10 cellular contexts compared by ENCODE assay signal in genomic region chr20:50504231-50504823, GRCh38. TPM values are rescaled to one million over a fixed set of nuclear protein-coding genes. Genes with fewer than 3 reads are reported as not detected.
A peak's percentile ranks its signal among the peaks of the same experiment; 100 is the strongest.
DNase-seq lines count a peak whose midpoint lies in the region; ATAC-seq, FAIRE-seq and TF ChIP-seq lines count a peak whose summit lies in the region.
"Had no signal": no experiment of that assay in that cellular context is flagged by ENCODE, and none has a peak within 500 bp of the region (broad histone marks: within the 10 kb centered on the region; RNA-seq: fewer than 3 reads in every experiment).

No MANE protein-coding gene starts in this region.

- peak; percentile 12 for DNase-seq in NOMO-1 treated with DMSO at 0.1 percent for 48 hours (lab: John Stamatoyannopoulos, UW; ENCODE audit: unreplicated experiment)
- no peak for DNase-seq in NOMO-1 (lab: John Stamatoyannopoulos, UW; ENCODE audit: unreplicated experiment in 2 of 2)
- peak; percentile 52 for DNase-seq in amniotic epithelial cell (ENCODE audit: low read depth)
- peak; percentile 37 for DNase-seq in HepG2 (ENCODE audit: low spot score)
- no peak for DNase-seq in thyroid gland
- no peak for DNase-seq in T-helper 9 cell
- DNase-seq in H4 (ENCODE audit: low spot score) = no peak
- DNase-seq: stimulated activated CD4-positive, alpha-beta T cell treated with anti-CD3 and anti-CD28 coated beads, Interleukin-12 subunit alpha, Interleukin-12 subunit beta, amount 100 ng/mL, for 4 hours had no signal

- H3K27me3 ChIP-seq in HepG2 (ENCODE audit: control insufficient read depth in 1 of 2, insufficient read depth in 2 of 2, low read length in 2 of 2) (no peaks in the 10 kb centered on the region), thyroid gland (no peaks in the 10 kb centered on the region)

- no peaks in the 10 kb centered on the region for H4K20me1 ChIP-seq in HepG2 (ENCODE audit: insufficient read depth, low read length)

- 45% methylated on average over 4 of the region's 4 CpGs for WGBS in HepG2 (ENCODE audit: low lambda C conversion rate)
- WGBS in thyroid gland, 2 donors = 53 to 59% methylated on average over 4 of the region's 4 CpGs

- no peak for ATAC-seq in HepG2
- no peak for ATAC-seq in HG03457 (IDR thresholded peaks at IDR 0.05; ENCODE audit: unreplicated experiment)

- TF ChIP-seq CTCF in HepG2 (CRISPR knock-in tag; IDR thresholded peaks at IDR 0.05) = peak; percentile 44
- TF ChIP-seq CTCF in thyroid gland (IDR thresholded peaks at IDR 0.05) = peak in 2 of 6 experiments; percentile 21 to 26

- CTCF ChIA-PET in HepG2 (lab: Yijun Ruan, JAX; ENCODE audit: low intra/inter-chr PET ratio, low total read pairs) = no interaction called here

- POLR2A ChIA-PET in HepG2 (lab: Yijun Ruan, JAX) = no interaction called here

- in situ Hi-C loops in HepG2 (cut with HindIII; ENCODE audit: extremely low pct_ligation_motif_present, low pct_unique_long_range_greater_than_20kb) = no loop called here

- no peak overlapping the region for H3K4me2 ChIP-seq in HepG2 (ENCODE audit: low read depth, low read length)

- no peaks in the 10 kb centered on the region for H3K9me3 ChIP-seq in HepG2 (ENCODE audit: low read length)
- H3K9me3 ChIP-seq in thyroid gland = no peaks in the 10 kb centered on the region

- no peak for FAIRE-seq in HepG2 (lab: Jason Lieb, UNC)
- FAIRE-seq: A204.1 had no signal

- intact Hi-C loops in HepG2 (cut with micrococcal nuclease; ENCODE audit: unreplicated experiment) (no loop called here), thyroid gland (cut with DNase I) (loop anchor here (10.0 kb wide), 1 partner anchor 70 kb away; no protein-coding TSS in a partner anchor)

- H3K27ac ChIP-seq in HepG2 (ENCODE audit: extremely low read length, insufficient read depth, low read length) = no peak overlapping the region
- H3K27ac ChIP-seq in thyroid gland = peak overlapping the region in 2 of 3 donors; percentile 46 to 59

- TF ChIP-seq RAD21 in HepG2 (CRISPR knock-in tag; IDR thresholded peaks at IDR 0.05) = no peak

- TF ChIP-seq EP300 in HepG2 (IDR thresholded peaks at IDR 0.05; ENCODE audit: low read depth in 2 of 2, low read length in 2 of 2) = no peak
- TF ChIP-seq EP300 in HepG2 (CRISPR knock-in tag; IDR thresholded peaks at IDR 0.05; ENCODE audit: borderline replicate concordance) = no peak

- H3K79me2 ChIP-seq in HepG2 (ENCODE audit: insufficient read depth, low read length) = no peaks in the 10 kb centered on the region

- H3K36me3 ChIP-seq in HepG2 (replicated peaks in 1 of 2; ENCODE audit: control insufficient read depth in 1 of 2, insufficient read depth in 2 of 2, low read length in 2 of 2) (no peaks in the 10 kb centered on the region), thyroid gland (no peaks in the 10 kb centered on the region)

- no peak overlapping the region for H3K9ac ChIP-seq in HepG2 (ENCODE audit: insufficient read depth, low read depth, low read length)

- H3K4me1 ChIP-seq in HepG2 (ENCODE audit: insufficient read depth, low read length) (peaks cover 46% of the 10 kb centered on the region), thyroid gland (peaks cover under 1 to 16% of the 10 kb centered on the region in 2 donors)

- TF ChIP-seq POLR2A in HepG2 (IDR thresholded peaks at IDR 0.05; ENCODE audit: insufficient read depth in 1 of 2, low read depth in 2 of 2, low read length in 2 of 2) (no peak), thyroid gland (IDR thresholded peaks at IDR 0.05) (no peak)

- H2AFZ ChIP-seq in HepG2 (ENCODE audit: low read length) = no peak overlapping the region

- H3K4me3 ChIP-seq in HepG2 (replicated peaks in 1 of 3; ENCODE audit: insufficient read depth in 1 of 3, low read depth in 2 of 3, low read length in 3 of 3) (no peak overlapping the region), thyroid gland (replicated peaks in 1 of 3) (no peak overlapping the region)

- BruUV-seq in HepG2 (replicated peaks; lab: Mats Ljungman, UMichigan) = no TSS peak

TF ChIP-seq in HepG2, 621 proteins besides CTCF, POLR2A, EP300 and RAD21 (continues in another document):
- TF ChIP-seq MIER3 (CRISPR knock-in tag; IDR thresholded peaks at IDR 0.05; ENCODE audit: borderline replicate concordance) (no peak), ZSCAN20 (CRISPR knock-in tag; IDR thresholded peaks at IDR 0.05; ENCODE audit: borderline replicate concordance) (no peak), SNAI1 (CRISPR knock-in tag; IDR thresholded peaks at IDR 0.05; ENCODE audit: borderline replicate concordance) (no peak), ZC3H4 (CRISPR knock-in tag; IDR thresholded peaks at IDR 0.05; ENCODE audit: borderline replicate concordance) (no peak), THAP8 (CRISPR knock-in tag; IDR thresholded peaks at IDR 0.05; ENCODE audit: borderline replicate concordance) (no peak), RAD51 (IDR thresholded peaks at IDR 0.05; ENCODE audit: borderline replicate concordance) (peak; percentile 35; the same call in 1 of the 2 replicates), SNAPC4 (CRISPR knock-in tag; IDR thresholded peaks at IDR 0.05) (no peak), ZNF547 (CRISPR knock-in tag; IDR thresholded peaks at IDR 0.05) (0 out of 2 replicates have a peak, but pooled peaks have one; percentile 39), STAG1 (CRISPR knock-in tag; IDR thresholded peaks at IDR 0.05) (peak; percentile 43), TGIF2 (CRISPR knock-in tag; IDR thresholded peaks at IDR 0.05) (0 out of 2 replicates have a peak, but pooled peaks have one; percentile 17)

RNA-seq across cellular contexts. Expression of gene PTPN1, which starts 5.9 kb away (rescaled TPM):
- total RNA-seq in HepG2 (2016; rRNA removed; fragmentation: Illumina TruSeq; extraction: Trizol) = 33.3 and 37.2 TPM in 2 replicates
- total RNA-seq in HepG2 (2016; cell fraction: cytosol; rRNA removed; fragmentation: Illumina TruSeq; extraction: Trizol; ENCODE audit: low read depth) = 4.1 and 4.3 TPM in 2 replicates
- 31.0 and 34.8 TPM in 2 replicates for total RNA-seq in HepG2 (2016; cell fraction: insoluble cytoplasmic fraction; rRNA removed; fragmentation: Illumina TruSeq; extraction: Trizol)
- 16.1 and 17.5 TPM in 2 replicates for total RNA-seq in HepG2 (2016; cell fraction: membrane; rRNA removed; fragmentation: Illumina TruSeq; extraction: Trizol)
- 22.9 and 26.4 TPM in 2 replicates for total RNA-seq in HepG2 (2016; cell fraction: nucleus; rRNA removed; fragmentation: Illumina TruSeq; extraction: Trizol)
- polyA plus RNA-seq in HepG2 (2011; rRNA removed) = 16.8 and 17.7 TPM in 2 replicates
- 14.7 and 18.4 TPM in 2 replicates for polyA plus RNA-seq in HepG2 (2011; cell fraction: cytosol; rRNA removed)
- 21.4 and 23.7 TPM in 2 replicates for polyA plus RNA-seq in HepG2 (2011; cell fraction: nucleus; rRNA removed)
- 20.9 and 24.3 TPM in 2 replicates for polyA plus RNA-seq in HepG2 (2012)
- 2.4 and 2.5 TPM in 2 replicates for polyA plus RNA-seq in HepG2 (2016; cell fraction: cytosol; fragmentation: Illumina TruSeq; extraction: Trizol; ENCODE audit: low read depth)
- 33.0 and 39.3 TPM in 2 replicates for polyA plus RNA-seq in HepG2 (2016; cell fraction: insoluble cytoplasmic fraction; fragmentation: Illumina TruSeq; extraction: Trizol; ENCODE audit: low read depth)
- polyA plus RNA-seq in HepG2 (2016; cell fraction: membrane; fragmentation: Illumina TruSeq; extraction: Trizol; ENCODE audit: low read depth) = 9.4 and 10.0 TPM in 2 replicates
- polyA plus RNA-seq in HepG2 (2016; cell fraction: nucleus; fragmentation: Illumina TruSeq; extraction: Trizol; ENCODE audit: insufficient read depth, low read depth) = 31.1 and 31.8 TPM in 2 replicates
- 27.4 and 30.1 TPM in 2 replicates for polyA minus RNA-seq in HepG2 (2011; rRNA and poly(A)+ RNA removed; ENCODE audit: low replicate concordance)
- 12.4 and 15.0 TPM in 2 replicates for polyA minus RNA-seq in HepG2 (2011; cell fraction: cytosol; rRNA and poly(A)+ RNA removed)
- 23.0 and 24.9 TPM in 2 replicates for polyA minus RNA-seq in HepG2 (2011; cell fraction: nucleus; rRNA and poly(A)+ RNA removed)
- 10 to 100 TPM; 20.5 to 28.8 (median 24.9) TPM for total RNA-seq in thyroid gland
- 22.8 TPM in 2 replicates for total RNA-seq in H4 (2014; rRNA removed; shearing (Covaris generic))

Comparison
In these comparisons a context has a peak if more than half of its experiments do, and no peak if none do; other contexts are left out.
1. DNase-seq: peak in NOMO-1 treated with DMSO at 0.1 percent for 48 hours (single experiment), amniotic epithelial cell (single experiment) and HepG2 (single experiment); none in NOMO-1 (0 of 2), thyroid gland (0 of 2), T-helper 9 cell (single experiment) and H4 (single experiment).